Comparison of ENCODE assay signal across 16 cellular contexts in the genomic region with DNA sequence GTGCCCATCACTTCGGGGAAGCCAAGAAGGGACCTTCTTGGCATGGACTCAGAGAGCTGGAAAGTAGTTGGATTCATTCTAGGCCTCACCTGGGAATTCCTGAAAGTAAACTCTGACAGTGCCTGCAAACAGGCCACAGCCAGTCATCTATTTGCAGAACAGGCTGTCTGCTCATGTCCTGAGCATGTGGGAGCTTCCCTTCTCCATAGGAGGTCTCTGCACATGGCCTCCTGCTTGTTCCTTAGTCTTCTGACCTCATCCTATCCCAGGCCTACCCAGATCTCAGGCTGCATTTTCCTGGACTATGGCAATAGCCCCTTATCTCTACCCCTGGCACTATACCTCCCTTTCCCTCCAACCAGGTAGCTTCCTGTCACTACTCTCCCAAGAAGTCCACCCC.
"Had no signal": no experiment of that assay in that cellular context is flagged by ENCODE, and none has a peak within 500 bp of the region (broad histone marks: within the 10 kb centered on the region; RNA-seq: fewer than 3 reads in every experiment).

No MANE protein-coding gene starts in this region.

- DNase-seq: dermis blood vessel endothelial cell; effector CD4-positive, alpha-beta T cell; foreskin melanocyte; heart left ventricle; hippocampal formation; kidney glomerular epithelial cell; mammary epithelial cell; mucosa of descending colon; naive thymus-derived CD8-positive, alpha-beta T cell; psoas muscle; retina; small intestine; stimulated activated CD4-positive, alpha-beta T cell treated with anti-CD3 and anti-CD28 coated beads, Interleukin-2, amount 100 ng/mL, for 48 hours; stimulated activated naive CD4-positive, alpha-beta T cell treated with Interleukin-2 at 50 U/mL for 16 hours; trophoblast cell had no signal

- H3K4me1 ChIP-seq: heart left ventricle, psoas muscle had no signal

- H3K9me3 Mint-ChIP-seq: naive thymus-derived CD8-positive, alpha-beta T cell had no signal

- H3K4me3 Mint-ChIP-seq: naive thymus-derived CD8-positive, alpha-beta T cell had no signal

- H3K36me3 Mint-ChIP-seq: naive thymus-derived CD8-positive, alpha-beta T cell had no signal

- H3K27ac Mint-ChIP-seq: naive thymus-derived CD8-positive, alpha-beta T cell had no signal

- H3K36me3 ChIP-seq: heart left ventricle, neutrophil had no signal

- H3K4me3 ChIP-seq: heart left ventricle, mucosa of descending colon, psoas muscle had no signal

- ATAC-seq: heart left ventricle; mucosa of descending colon; naive thymus-derived CD8-positive, alpha-beta T cell; psoas muscle had no signal

- H3K9me3 ChIP-seq: heart left ventricle, mucosa of descending colon, neutrophil, psoas muscle had no signal

- H3K27ac ChIP-seq: heart left ventricle, neutrophil, psoas muscle had no signal
